In genomic region chr19:45994456-45994988, GRCh38 we compare ENCODE assay signal across 8 cellular contexts. TPM values are rescaled to one million over a fixed set of nuclear protein-coding genes. Genes with fewer than 3 reads are reported as not detected.
DNase-seq lines count a peak whose midpoint lies in the region; ATAC-seq and TF ChIP-seq lines count a peak whose summit lies in the region.

No MANE protein-coding gene starts in this region.

- H3K27ac ChIP-seq in esophagus (ENCODE audit: low read depth in 2 of 2, low read length in 1 of 2) (no peak overlapping the region), prostate gland (no peak overlapping the region), adrenal gland (no peak overlapping the region)

- intact Hi-C loops in prostate gland (cut with DNase I) (no loop called here), adrenal gland (cut with DNase I) (no loop called here)

- peak overlapping the region; percentile 55 for H3K4me3 ChIP-seq in LNCaP clone FGC (ENCODE audit: low read depth, low read length)
- peak overlapping the region; percentile 41 to 83 for H3K4me3 ChIP-seq in esophagus (ENCODE audit: low read depth in 1 of 2, low read length in 2 of 2)
- H3K4me3 ChIP-seq in prostate gland = peak overlapping the region; percentile 32 to 60
- peak overlapping the region in 1 of 4 donors; percentile 61 for H3K4me3 ChIP-seq in adrenal gland

- ATAC-seq in GM18498 (IDR thresholded peaks at IDR 0.05; ENCODE audit: unreplicated experiment) (peak; percentile 1), GM21717 (IDR thresholded peaks at IDR 0.05; ENCODE audit: unreplicated experiment) (no peak)

- no peaks in the 10 kb centered on the region for H3K9me3 ChIP-seq in esophagus (ENCODE audit: control insufficient read depth in 2 of 2, insufficient read depth in 1 of 2, low read depth in 1 of 2, low read length in 1 of 2)
- H3K9me3 ChIP-seq in prostate gland = no peaks in the 10 kb centered on the region
- H3K9me3 ChIP-seq in adrenal gland (replicated peaks in 1 of 3) = no peaks in the 10 kb centered on the region

- peaks cover 0 to 5% of the 10 kb centered on the region in 2 donors for H3K36me3 ChIP-seq in esophagus (ENCODE audit: control insufficient read depth in 2 of 2, insufficient read depth in 2 of 2, low read length in 1 of 2)
- H3K36me3 ChIP-seq in prostate gland = no peaks in the 10 kb centered on the region
- no peaks in the 10 kb centered on the region for H3K36me3 ChIP-seq in adrenal gland (replicated peaks in 1 of 2)

- TF ChIP-seq POLR2A in prostate gland (IDR thresholded peaks at IDR 0.05) (no peak), adrenal gland (IDR thresholded peaks at IDR 0.05) (no peak)

- H3K4me1 ChIP-seq in esophagus (ENCODE audit: control insufficient read depth in 2 of 2, insufficient read depth in 2 of 2, low read length in 1 of 2) = no peaks in the 10 kb centered on the region
- no peaks in the 10 kb centered on the region for H3K4me1 ChIP-seq in prostate gland (replicated peaks)
- H3K4me1 ChIP-seq in adrenal gland (replicated peaks in 1 of 2) = peaks cover 3 to 14% of the 10 kb centered on the region in 2 donors

- 7 to 8% methylated on average over 8 of the region's 8 CpGs for WGBS in esophagus, 2 donors
- 13% methylated on average over 8 of the region's 8 CpGs for WGBS in prostate gland
- 3 to 7% (median 5%) methylated on average over 8 of the region's 8 CpGs for WGBS in adrenal gland, 4 donors

- DNase-seq in LNCaP clone FGC (ENCODE audit: low read depth) = no peak
- DNase-seq in prostate gland (ENCODE audit: low spot score) = no peak
- no peak for DNase-seq in activated CD4-positive, alpha-beta T cell treated with anti-CD3 and anti-CD28 coated beads for 4 hours
- DNase-seq in adrenal gland = no peak
- DNase-seq in SW480 (ENCODE audit: low spot score) = no peak

- no peak for TF ChIP-seq CTCF in LNCaP clone FGC (IDR thresholded peaks at IDR 0.05; ENCODE audit: control insufficient read depth, extremely low read depth, insufficient read depth)
- no peak for TF ChIP-seq CTCF in prostate gland (IDR thresholded peaks at IDR 0.05)
- TF ChIP-seq CTCF in adrenal gland (IDR thresholded peaks at IDR 0.05) = no peak

- H3K27me3 ChIP-seq in esophagus (ENCODE audit: control insufficient read depth in 1 of 2, insufficient read depth in 2 of 2, low read length in 2 of 2) (no peaks in the 10 kb centered on the region), prostate gland (replicated peaks; ENCODE audit: insufficient read depth) (no peaks in the 10 kb centered on the region), adrenal gland (no peaks in the 10 kb centered on the region)

RNA-seq across cellular contexts. Expression of gene CCDC61, which starts 0.7 kb away (rescaled TPM):
- polyA plus RNA-seq in esophagus (10 to 100 TPM in 1 of 2 donors, 1 to 10 TPM in 1; 8.1 to 12.3 TPM), adrenal gland (10 to 100 TPM in 2 of 3 donors, 1 to 10 TPM in 1; 2.8 to 45.9 (median 24.3) TPM)
- total RNA-seq in prostate gland (10 to 100 TPM; 22.9 to 23.7 TPM), adrenal gland (10 to 100 TPM in 6 of 8 donors, 1 to 10 TPM in 2; 3.3 to 29.6 (median 15.0) TPM)

RNA-seq across cellular contexts. Expression of gene NOVA2, which starts 20.9 kb away (rescaled TPM):
- 1 to 10 TPM in 1 of 2 donors, under 1 TPM in 1; 0.31 to 1.0 TPM for polyA plus RNA-seq in esophagus
- 1 to 10 TPM in 1 of 2 donors, under 1 TPM in 1; 0.87 to 3.1 TPM for total RNA-seq in prostate gland
- total RNA-seq in adrenal gland = 1 to 10 TPM in 6 of 8 donors, under 1 TPM in 2; 0.54 to 6.7 (median 3.2) TPM
- 10 to 100 TPM in 1 of 3 donors, 1 to 10 TPM in 2; 2.2 to 10.8 (median 2.5) TPM for polyA plus RNA-seq in adrenal gland

RNA-seq across cellular contexts. Expression of gene PGLYRP1, which starts 28.3 kb away (rescaled TPM):
- polyA plus RNA-seq in esophagus (not detected), adrenal gland (under 1 TPM in 1 of 3 donors, not detected in 2; 0.17 TPM)
- total RNA-seq in prostate gland (not detected), adrenal gland (not detected)

RNA-seq across cellular contexts. Expression of gene IGFL4, which starts 46.3 kb away (rescaled TPM):
- polyA plus RNA-seq in esophagus (under 1 TPM; 0.02 to 0.16 TPM), adrenal gland (1 to 10 TPM in 1 of 3 donors, under 1 TPM in 2; 0.20 to 1.7 (median 0.24) TPM)
- total RNA-seq in prostate gland (not detected), adrenal gland (under 1 TPM in 3 of 8 donors, not detected in 5; 0.11 to 0.44 (median 0.34) TPM)
